ENCODE assay signal across 1 cellular context in the genomic region with DNA sequence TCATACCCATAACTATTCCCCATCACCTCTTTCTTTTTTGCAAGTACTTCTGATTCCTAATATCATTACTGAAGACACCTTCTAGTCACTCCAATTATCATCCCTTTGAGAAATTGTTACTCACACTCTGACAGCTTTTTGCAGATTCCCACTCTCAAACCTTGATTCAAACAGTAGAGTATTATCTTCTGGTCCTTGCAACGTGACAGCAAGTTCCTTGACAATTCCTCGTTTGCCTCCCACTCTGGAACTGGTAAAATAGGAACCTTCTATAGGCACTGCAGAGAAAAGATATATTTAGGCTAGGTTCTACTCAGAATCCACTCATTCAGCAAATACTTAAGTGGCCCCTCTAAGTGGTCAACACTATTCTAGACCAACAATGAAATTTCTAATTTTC.
TF ChIP-seq lines count a peak whose summit lies in the region.

No MANE protein-coding gene starts in this region.

TF ChIP-seq in HCT116, 20 proteins besides CTCF, POLR2A, EP300 and RAD21:
- no peak for TF ChIP-seq POLR2AphosphoS5 (IDR thresholded peaks at IDR 0.05; ENCODE audit: low read depth, low read length)
- no peak for TF ChIP-seq CBX3 (IDR thresholded peaks at IDR 0.05; ENCODE audit: low read depth)
- no peak for TF ChIP-seq ZNF274 (IDR thresholded peaks at IDR 0.05; ENCODE audit: low read depth, low read length)
- TF ChIP-seq, protein P1, sequence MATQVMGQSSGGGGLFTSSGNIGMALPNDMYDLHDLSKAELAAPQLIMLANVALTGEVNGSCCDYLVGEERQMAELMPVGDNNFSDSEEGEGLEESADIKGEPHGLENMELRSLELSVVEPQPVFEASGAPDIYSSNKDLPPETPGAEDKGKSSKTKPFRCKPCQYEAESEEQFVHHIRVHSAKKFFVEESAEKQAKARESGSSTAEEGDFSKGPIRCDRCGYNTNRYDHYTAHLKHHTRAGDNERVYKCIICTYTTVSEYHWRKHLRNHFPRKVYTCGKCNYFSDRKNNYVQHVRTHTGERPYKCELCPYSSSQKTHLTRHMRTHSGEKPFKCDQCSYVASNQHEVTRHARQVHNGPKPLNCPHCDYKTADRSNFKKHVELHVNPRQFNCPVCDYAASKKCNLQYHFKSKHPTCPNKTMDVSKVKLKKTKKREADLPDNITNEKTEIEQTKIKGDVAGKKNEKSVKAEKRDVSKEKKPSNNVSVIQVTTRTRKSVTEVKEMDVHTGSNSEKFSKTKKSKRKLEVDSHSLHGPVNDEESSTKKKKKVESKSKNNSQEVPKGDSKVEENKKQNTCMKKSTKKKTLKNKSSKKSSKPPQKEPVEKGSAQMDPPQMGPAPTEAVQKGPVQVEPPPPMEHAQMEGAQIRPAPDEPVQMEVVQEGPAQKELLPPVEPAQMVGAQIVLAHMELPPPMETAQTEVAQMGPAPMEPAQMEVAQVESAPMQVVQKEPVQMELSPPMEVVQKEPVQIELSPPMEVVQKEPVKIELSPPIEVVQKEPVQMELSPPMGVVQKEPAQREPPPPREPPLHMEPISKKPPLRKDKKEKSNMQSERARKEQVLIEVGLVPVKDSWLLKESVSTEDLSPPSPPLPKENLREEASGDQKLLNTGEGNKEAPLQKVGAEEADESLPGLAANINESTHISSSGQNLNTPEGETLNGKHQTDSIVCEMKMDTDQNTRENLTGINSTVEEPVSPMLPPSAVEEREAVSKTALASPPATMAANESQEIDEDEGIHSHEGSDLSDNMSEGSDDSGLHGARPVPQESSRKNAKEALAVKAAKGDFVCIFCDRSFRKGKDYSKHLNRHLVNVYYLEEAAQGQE (IDR thresholded peaks at IDR 0.05; ENCODE audit: low read depth): no peak
- TF ChIP-seq SIN3A (IDR thresholded peaks at IDR 0.05; ENCODE audit: low read depth): no peak
- TF ChIP-seq MAX (IDR thresholded peaks at IDR 0.05): no peak
- no peak for TF ChIP-seq JUND (IDR thresholded peaks at IDR 0.05)
- no peak for TF ChIP-seq YY1 (IDR thresholded peaks at IDR 0.05; ENCODE audit: extremely low read depth, insufficient replicate concordance, low read depth, low read length)
- no peak for TF ChIP-seq EGR1 (IDR thresholded peaks at IDR 0.05; ENCODE audit: low read depth)
- TF ChIP-seq TCF7L2 (IDR thresholded peaks at IDR 0.05; ENCODE audit: borderline replicate concordance, extremely low read depth, insufficient read depth, insufficient read length): no peak
- TF ChIP-seq, protein P2, sequence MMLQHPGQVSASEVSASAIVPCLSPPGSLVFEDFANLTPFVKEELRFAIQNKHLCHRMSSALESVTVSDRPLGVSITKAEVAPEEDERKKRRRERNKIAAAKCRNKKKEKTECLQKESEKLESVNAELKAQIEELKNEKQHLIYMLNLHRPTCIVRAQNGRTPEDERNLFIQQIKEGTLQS (IDR thresholded peaks at IDR 0.05): no peak
- no peak for TF ChIP-seq SRF (IDR thresholded peaks at IDR 0.05; ENCODE audit: low read depth)
